In genomic region chr9:90642570-90643539, GRCh38 we compare ENCODE assay signal across 8 cellular contexts. TPM values are rescaled to one million over a fixed set of nuclear protein-coding genes. Genes with fewer than 3 reads are reported as not detected.
DNase-seq lines count a peak whose midpoint lies in the region; ATAC-seq and TF ChIP-seq lines count a peak whose summit lies in the region.

Gene DIRAS2, minus strand, starts transcription at chr9:90642824. Its CDS starts 28,997 bp downstream, at chr9:90613827.

- no peak within 1 kb of the TSS for H3K14ac ChIP-seq in H9 (ENCODE audit: insufficient read depth, low read length)

- no peaks in the 10 kb centered on the region for H3K9me3 ChIP-seq in CD4-positive, alpha-beta memory T cell (ENCODE audit: control insufficient read depth in 1 of 2, low read length in 2 of 2)
- no peaks in the 10 kb centered on the region for H3K9me3 ChIP-seq in H9 (ENCODE audit: control insufficient read depth, low read depth, low read length)

- H3K4me1 Mint-ChIP-seq in CD4-positive, alpha-beta memory T cell = peaks cover 0 to 8% (median 4%) of the 10 kb centered on the region in 4 donors
- peaks cover 8 to 12% of the 10 kb centered on the region in 2 experiments for H3K4me1 Mint-ChIP-seq in H9

- H3K79me2 ChIP-seq in H9 (ENCODE audit: insufficient read depth, low read length) = no peaks in the 10 kb centered on the region

- H3K27ac Mint-ChIP-seq in CD4-positive, alpha-beta memory T cell = no peak within 1 kb of the TSS
- no peak within 1 kb of the TSS; a peak in 1 of 7 replicates for H3K27ac Mint-ChIP-seq in H9

- no CpG with 5 or more reads among the region's 53 CpGs for WGBS in H9 (ENCODE audit: extremely low coverage, insufficient read length, low lambda C conversion rate)

- H2AFZ ChIP-seq in H9 (ENCODE audit: low read length) = no peak within 1 kb of the TSS

- peak; percentile 58 for TF ChIP-seq CTCF in H9 (conservative IDR thresholded peaks at IDR 0.05)

- intact Hi-C loops in CD4-positive, alpha-beta memory T cell (cut with micrococcal nuclease) = no loop called here

- no peak within 1 kb of the TSS for H2AK5ac ChIP-seq in H9 (ENCODE audit: insufficient read length, low read length)

- no peak within 1 kb of the TSS for H3K4ac ChIP-seq in H9 (ENCODE audit: low read depth, low read length)

- H3K4me2 ChIP-seq in H9 (ENCODE audit: insufficient read depth, insufficient read length, low read length) = peak within 1 kb of the TSS; percentile 37

- no peaks in the 10 kb centered on the region for H3K36me3 ChIP-seq in CD4-positive, alpha-beta memory T cell (ENCODE audit: insufficient read depth, low read length)
- no peaks in the 10 kb centered on the region for H3K36me3 ChIP-seq in rectal smooth muscle tissue (ENCODE audit: control insufficient read depth, insufficient read depth, low read length)

- H3K27ac ChIP-seq in CD4-positive, alpha-beta memory T cell (ENCODE audit: low read depth, low read length) = no peak within 1 kb of the TSS
- H3K27ac ChIP-seq in H9 (ENCODE audit: insufficient read length, low read depth, low read length) (no peak within 1 kb of the TSS), rectal smooth muscle tissue (ENCODE audit: low read depth, low read length) (no peak within 1 kb of the TSS)

- no peak within 1 kb of the TSS for H3K9ac ChIP-seq in H9 (ENCODE audit: extremely low read depth, insufficient read length, low read length)
- H3K9ac ChIP-seq in rectal smooth muscle tissue (ENCODE audit: low read length) = no peak within 1 kb of the TSS

- H2BK20ac ChIP-seq in H9 (ENCODE audit: low read depth, low read length, poor library complexity, severe bottlenecking) = no peak within 1 kb of the TSS

- no peaks in the 10 kb centered on the region for H4K20me1 ChIP-seq in H9 (ENCODE audit: control insufficient read depth, insufficient read depth, insufficient read length)

- H3K79me1 ChIP-seq in H9 (ENCODE audit: insufficient read depth, low read depth, low read length, poor library complexity, severe bottlenecking) = no peaks in the 10 kb centered on the region

- H3T11ph ChIP-seq in H9 (ENCODE audit: low read length) = no peak within 1 kb of the TSS

- H2BK120ac ChIP-seq in H9 (ENCODE audit: low read depth, low read length, poor library complexity, severe bottlenecking) = no peak within 1 kb of the TSS

- H3K27me3 ChIP-seq in CD4-positive, alpha-beta memory T cell (ENCODE audit: insufficient read depth, low read length) = peaks cover 13% of the 10 kb centered on the region
- peaks cover 3% of the 10 kb centered on the region for H3K27me3 ChIP-seq in H9 (ENCODE audit: insufficient read depth, low read length)
- H3K27me3 ChIP-seq in rectal smooth muscle tissue (ENCODE audit: control insufficient read depth, insufficient read depth, low read length) = peaks cover 15% of the 10 kb centered on the region

- H4K5ac ChIP-seq in H9 (ENCODE audit: insufficient read length, low read depth, low read length) = no peak within 1 kb of the TSS

- H4K91ac ChIP-seq in H9 (ENCODE audit: insufficient read length, low read depth, low read length) = no peak within 1 kb of the TSS

- no peak within 1 kb of the TSS for H4K8ac ChIP-seq in H9 (replicated peaks; ENCODE audit: insufficient read length, low read depth, low read length)

- H3K56ac ChIP-seq in H9 (ENCODE audit: insufficient read length, low read depth, low read length) = no peak within 1 kb of the TSS

- H3K9me3 Mint-ChIP-seq in CD4-positive, alpha-beta memory T cell = peaks cover 0 to 2% (median 0%) of the 10 kb centered on the region in 8 donors
- no peaks in the 10 kb centered on the region for H3K9me3 Mint-ChIP-seq in H9

- H3K27me3 Mint-ChIP-seq in CD4-positive, alpha-beta memory T cell = peaks cover 35 to 46% of the 10 kb centered on the region in 2 donors
- peaks cover 67% of the 10 kb centered on the region for H3K27me3 Mint-ChIP-seq in H9 (ENCODE audit: low read depth)

- no peak within 1 kb of the TSS for H2BK15ac ChIP-seq in H9 (ENCODE audit: low read depth, low read length)

- DNase-seq in CD4-positive, alpha-beta memory T cell = no peak
- DNase-seq in H9 = peak; percentile 79
- DNase-seq in NCI-H460 (ENCODE audit: extremely low read depth, low read depth) = peak; percentile 76
- DNase-seq in astrocyte of the hippocampus (ENCODE audit: low read depth, low spot score) = peak; percentile 78
- DNase-seq in hypothalamus (lab: John Stamatoyannopoulos, UW) = peak in 50 of 51 donors; percentile 26 to 94 (median 72)

- no peak for ATAC-seq in GM19463 (IDR thresholded peaks at IDR 0.05; ENCODE audit: unreplicated experiment)
- ATAC-seq in GM18909 (IDR thresholded peaks at IDR 0.05; ENCODE audit: poor library complexity, unreplicated experiment) = no peak

- H3K4me1 ChIP-seq in CD4-positive, alpha-beta memory T cell (ENCODE audit: insufficient read depth, low read length) = no peaks in the 10 kb centered on the region
- no peaks in the 10 kb centered on the region; the same call in 1 of the 2 replicates for H3K4me1 ChIP-seq in H9 (ENCODE audit: insufficient read depth, low read length)
- H3K4me1 ChIP-seq in rectal smooth muscle tissue (ENCODE audit: control insufficient read depth, insufficient read depth, low read length) = no peaks in the 10 kb centered on the region

- no peak within 1 kb of the TSS for H3K18ac ChIP-seq in H9 (ENCODE audit: insufficient read length, low read depth, low read length)

- H2BK12ac ChIP-seq in H9 (ENCODE audit: insufficient read length, low read depth, low read length) = no peak within 1 kb of the TSS

- no peak within 1 kb of the TSS for H3K4me3 ChIP-seq in CD4-positive, alpha-beta memory T cell (ENCODE audit: low read length in 2 of 2)
- H3K4me3 ChIP-seq in rectal smooth muscle tissue (ENCODE audit: low read length) = peak within 1 kb of the TSS; percentile 69

- peak within 1 kb of the TSS in 7 of 8 donors; percentile 23 to 81 (median 69) for H3K4me3 Mint-ChIP-seq in CD4-positive, alpha-beta memory T cell
- peak within 1 kb of the TSS; percentile 72 to 89 for H3K4me3 Mint-ChIP-seq in H9

- POLR2A ChIA-PET in CD4-positive, alpha-beta memory T cell (lab: Charles Lee; ENCODE audit: partially characterized antibody) = no interaction called here

- CTCF ChIA-PET in CD4-positive, alpha-beta memory T cell (lab: Charles Lee; ENCODE audit: partially characterized antibody) = no interaction called here

- no peak within 1 kb of the TSS for H3K23ac ChIP-seq in H9 (ENCODE audit: insufficient read length, low read depth, low read length)

- peaks cover 6% of the 10 kb centered on the region for H3K23me2 ChIP-seq in H9 (ENCODE audit: insufficient read length, low read depth, low read length, poor library complexity, severe bottlenecking)

- H3K36me3 Mint-ChIP-seq in CD4-positive, alpha-beta memory T cell = no peaks in the 10 kb centered on the region
- H3K36me3 Mint-ChIP-seq in H9 (ENCODE audit: insufficient read depth in 1 of 3, low read depth in 3 of 3) = no peaks in the 10 kb centered on the region

- no peak within 1 kb of the TSS for H2BK5ac ChIP-seq in H9 (ENCODE audit: insufficient read length, low read length)

RNA-seq across cellular contexts. Expression of gene DIRAS2, which starts in this region (rescaled TPM):
- not detected for total RNA-seq in CD4-positive, alpha-beta memory T cell
- not detected for polyA plus RNA-seq in CD4-positive, alpha-beta memory T cell
- total RNA-seq in H9 (2021) = not detected in 2 replicates
- 0.43 and 0.59 TPM in 2 replicates for total RNA-seq in NCI-H460 (2014; rRNA removed; shearing (Covaris generic))
- polyA plus RNA-seq in NCI-H460 (2014; cell fraction: nucleus; rRNA removed) = 0.04 TPM in 1 of 2 replicates, not detected in the other

Comparison
In these comparisons a context has a peak if more than half of its experiments do, and no peak if none do; other contexts are left out.
1. Peak in DNase-seq and H3K4me2 ChIP-seq in H9; RNA of the gene not detected or under 1 TPM.
2. Peak in DNase-seq in NCI-H460; RNA of the gene not detected or under 1 TPM.
3. DNase-seq: peak in astrocyte of the hippocampus (single experiment) and hypothalamus (50 of 51); none in CD4-positive, alpha-beta memory T cell (0 of 5).